8 cellular contexts compared by ENCODE assay signal in genomic region chr2:46915811-46916630, GRCh38. TPM values are rescaled to one million over a fixed set of nuclear protein-coding genes. Genes with fewer than 3 reads are reported as not detected.
DNase-seq lines count a peak whose midpoint lies in the region; ATAC-seq and TF ChIP-seq lines count a peak whose summit lies in the region.

No MANE protein-coding gene starts in this region.

- peak; percentile 75 for TF ChIP-seq POLR2A in GM19193 (IDR thresholded peaks at IDR 0.05; ENCODE audit: extremely low read depth, insufficient read depth, insufficient read length)

- H3K27me3 ChIP-seq in BE2C = no peaks in the 10 kb centered on the region

- no peak for TF ChIP-seq CTCF in BE2C (IDR thresholded peaks at IDR 0.05; ENCODE audit: low read depth, low read length)

- H3K4me3 ChIP-seq in BE2C (ENCODE audit: low read depth, low read length) = peak overlapping the region; percentile 95

- intact Hi-C loops in left colon (cut with DNase I, micrococcal nuclease) = loop anchor here in 1 of 2 donors (10.0 kb wide), 1 partner anchor 409 kb away; no protein-coding TSS in a partner anchor

- DNase-seq in BE2C (peak; percentile 91), NCI-H446 (lab: John Stamatoyannopoulos, UW) (peak; percentile 84 to 92), left colon (peak; percentile 84 to 92)
- peak; percentile 70 to 79 for DNase-seq in activated CD4-positive, alpha-beta T cell treated with anti-CD3 and anti-CD28 coated beads for 4 hours
- peak; percentile 66 to 68 for DNase-seq in stimulated activated CD4-positive, alpha-beta T cell treated with anti-CD3 and anti-CD28 coated beads, Interleukin-1b, Interleukin-23, amount 100 ng/mL, for 4 hours (ENCODE audit: low read depth in 2 of 2)

- ATAC-seq in HG03378 (IDR thresholded peaks at IDR 0.05; ENCODE audit: unreplicated experiment) = peak; percentile 85
- peak; percentile 89 for ATAC-seq in left colon

- H3K4me1 ChIP-seq in BE2C = no peaks in the 10 kb centered on the region; the same call in 1 of the 2 replicates

- H3K36me3 ChIP-seq in BE2C = no peaks in the 10 kb centered on the region; the same call in 1 of the 2 replicates

- H3K9me3 ChIP-seq in BE2C = no peaks in the 10 kb centered on the region

- peak overlapping the region; percentile 93 for H3K27ac ChIP-seq in cingulate gyrus (ENCODE audit: low read depth, low read length)

RNA-seq across cellular contexts. Expression of gene MCFD2, which starts 0.4 kb away (rescaled TPM):
- 42.6 TPM for polyA plus RNA-seq in BE2C (2012; ENCODE audit: insufficient read depth, insufficient read length, low read depth)
- 10 to 100 TPM; 41.2 to 41.7 TPM for total RNA-seq in left colon

RNA-seq across cellular contexts. Expression of gene TTC7A, which starts 25.0 kb away (rescaled TPM):
- polyA plus RNA-seq in BE2C (2012; ENCODE audit: insufficient read depth, insufficient read length, low read depth) = 19.2 TPM
- 10 to 100 TPM; 37.1 to 43.4 TPM for total RNA-seq in left colon

Comparison
In these comparisons a context has a peak if more than half of its experiments do, and no peak if none do; other contexts are left out.
1. Peak in every context shown above with its lines: DNase-seq, ATAC-seq, H3K4me3 ChIP-seq and H3K27ac ChIP-seq.